20 cellular contexts compared by ENCODE assay signal in the genomic region with DNA sequence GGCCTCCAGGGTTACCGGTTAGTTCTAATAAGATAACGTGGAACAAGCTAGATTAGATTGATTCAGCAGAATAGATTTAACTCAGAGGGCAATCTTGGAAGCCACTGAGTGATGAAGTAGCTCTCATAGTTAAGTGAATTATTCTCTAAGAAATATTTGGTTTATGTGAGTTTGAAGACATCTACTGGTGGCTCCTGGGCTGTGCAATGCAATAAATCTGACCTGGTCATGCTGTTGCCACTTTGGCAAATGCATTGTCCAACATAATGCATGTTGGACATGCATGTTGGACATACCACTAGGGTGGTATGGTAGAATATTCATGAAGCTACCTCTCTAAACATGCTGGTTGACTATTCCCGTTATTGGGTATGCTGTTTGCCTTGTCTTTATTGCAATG.
"Had no signal": no experiment of that assay in that cellular context is flagged by ENCODE, and none has a peak within 500 bp of the region (broad histone marks: within the 10 kb centered on the region; RNA-seq: fewer than 3 reads in every experiment).

No MANE protein-coding gene starts in this region.

- H3K36me3 ChIP-seq: ascending aorta, breast epithelium, tibial nerve, vagina had no signal

- DNase-seq: activated CD4-positive, alpha-beta T cell treated with anti-CD3 and anti-CD28 coated beads, Interleukin-2, amount 50 U/mL, for 4 hours; activated CD4-positive, CD25-positive, alpha-beta regulatory T cell treated with anti-CD3 and anti-CD28 coated beads, Interleukin-2, amount 50 U/mL, for 72 hours; activated naive CD4-positive, alpha-beta T cell treated with anti-CD3 and anti-CD28 coated beads for 36 hours; dermis blood vessel endothelial cell; effector memory CD8-positive, alpha-beta T cell; head of caudate nucleus; immature natural killer cell; mesendoderm; natural killer cell; posterior cingulate gyrus; retina; stimulated activated CD4-positive, alpha-beta T cell treated with anti-CD3 and anti-CD28 coated beads, Interleukin-2, amount 100 ng/mL, for 48 hours; stimulated activated naive B cell treated with anti-CD40 and anti-IgM and Interleukin-4, amounts not matched to agents 10 μg/mL and 1 μg/mL and 100 μg/mL, for 72 hours; substantia nigra had no signal

- H3K4me3 ChIP-seq: ascending aorta, breast epithelium, tibial nerve, vagina had no signal

- H3K4me1 ChIP-seq: ascending aorta, breast epithelium, tibial nerve, vagina had no signal

- H3K27me3 ChIP-seq: ascending aorta, breast epithelium, tibial nerve, vagina had no signal

- H3K27ac ChIP-seq: ascending aorta, breast epithelium, epithelial cell of prostate, tibial nerve, vagina had no signal

- ATAC-seq: activated T-helper 17 cell treated with anti-CD3 and anti-CD28 coated beads, Interleukin-2, amount 50 U/mL, for 72 hours; effector memory CD8-positive, alpha-beta T cell; natural killer cell; stimulated activated naive B cell treated with anti-CD40 and anti-IgM and Interleukin-4, amounts not matched to agents 10 μg/mL and 1 μg/mL and 100 μg/mL, for 72 hours had no signal

- H3K9me3 ChIP-seq: ascending aorta, vagina had no signal
